ENCODE assay signal across 16 cellular contexts in the genomic region with DNA sequence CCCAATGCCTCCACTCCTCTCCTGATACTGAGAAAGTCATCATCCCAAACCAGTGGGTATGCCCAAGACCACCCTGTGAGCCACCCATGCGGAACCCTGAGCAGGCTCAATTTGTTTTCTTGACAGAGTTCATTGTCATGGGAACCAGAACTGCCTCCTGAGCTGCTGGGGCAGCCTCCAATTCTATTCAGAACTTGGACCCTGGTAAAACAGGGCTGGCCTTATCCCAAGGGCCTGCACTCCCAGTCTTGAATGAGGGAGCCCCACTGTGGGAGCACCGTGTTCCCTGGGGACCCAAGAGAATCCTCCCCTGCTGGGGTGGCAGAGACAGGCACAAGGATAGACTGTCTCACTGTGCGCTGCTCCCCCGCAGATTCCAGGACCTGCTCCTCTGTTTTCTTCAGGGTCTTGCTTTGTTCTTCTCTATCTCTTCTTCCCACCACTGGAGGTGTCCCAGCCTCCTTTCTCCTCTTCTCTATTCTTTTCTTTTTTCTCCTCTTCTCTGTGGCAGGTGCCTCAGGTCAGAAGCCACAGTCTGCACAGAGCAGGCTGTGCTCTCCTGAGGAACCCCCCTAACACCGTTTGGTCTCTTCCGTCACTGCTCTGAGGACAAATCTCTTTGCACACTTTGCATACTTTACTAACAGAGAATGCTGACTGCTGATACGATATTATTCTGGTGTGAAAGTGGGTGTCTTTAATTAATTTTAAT. TPM values are rescaled to one million over a fixed set of nuclear protein-coding genes. Genes with fewer than 3 reads are reported as not detected.
DNase-seq lines count a peak whose midpoint lies in the region; ATAC-seq and TF ChIP-seq lines count a peak whose summit lies in the region.
"Had no signal": no experiment of that assay in that cellular context is flagged by ENCODE, and none has a peak within 500 bp of the region (broad histone marks: within the 10 kb centered on the region; RNA-seq: fewer than 3 reads in every experiment).

No MANE protein-coding gene starts in this region.

- H3K36me3 ChIP-seq in Caco-2 (ENCODE audit: control insufficient read depth, insufficient read depth, low read length) (no peaks in the 10 kb centered on the region), ovary (no peaks in the 10 kb centered on the region)

- H3K9me3 ChIP-seq in Caco-2 (no peaks in the 10 kb centered on the region), ovary (no peaks in the 10 kb centered on the region)

- no peak for TF ChIP-seq POLR2A in ovary (IDR thresholded peaks at IDR 0.05)

- peaks cover 7% of the 10 kb centered on the region; the same call in 1 of the 2 replicates for H3K4me1 ChIP-seq in Caco-2
- no peaks in the 10 kb centered on the region for H3K4me1 ChIP-seq in ovary (ENCODE audit: insufficient read depth)

- no peaks in the 10 kb centered on the region for H3K9me3 Mint-ChIP-seq in Caco-2 (ENCODE audit: unreplicated experiment)
- H3K9me3 Mint-ChIP-seq in stimulated activated effector memory CD8-positive, alpha-beta T cell treated with anti-CD3 and anti-CD28 coated beads, Interleukin-12 subunit alpha, Interleukin-12 subunit beta, amount 100 ng/mL, for 72 hours = no peaks in the 10 kb centered on the region
- H3K9me3 Mint-ChIP-seq in activated T-cell treated with anti-CD3 and anti-CD28 coated beads, Interleukin-2, amount 50 U/mL, for 24 hours = no peaks in the 10 kb centered on the region
- no peaks in the 10 kb centered on the region for H3K9me3 Mint-ChIP-seq in activated CD8-positive, alpha-beta T cell treated with anti-CD3 and anti-CD28 coated beads, Interleukin-2, amount 10 ng/mL, durations not matched to agents 7 days and 5 days (ENCODE audit: insufficient read depth)

- peaks cover 2% of the 10 kb centered on the region for H3K27me3 Mint-ChIP-seq in Caco-2 (ENCODE audit: insufficient read depth, unreplicated experiment)
- peaks cover 3% of the 10 kb centered on the region for H3K27me3 Mint-ChIP-seq in activated T-cell treated with anti-CD3 and anti-CD28 coated beads, Interleukin-2, amount 50 U/mL, for 24 hours
- H3K27me3 Mint-ChIP-seq in activated CD8-positive, alpha-beta T cell treated with anti-CD3 and anti-CD28 coated beads, Interleukin-2, amount 10 ng/mL, durations not matched to agents 7 days and 5 days (ENCODE audit: low read depth) = peaks cover 9% of the 10 kb centered on the region

- H3K4me3 ChIP-seq in Caco-2 (ENCODE audit: low read depth, low read length) (no peak overlapping the region), ovary (no peak overlapping the region)

- WGBS in ovary, 3 donors = 68 to 79% (median 72%) methylated on average over 7 of the region's 7 CpGs

- H3K36me3 Mint-ChIP-seq in Caco-2 (ENCODE audit: insufficient read depth, unreplicated experiment) = peaks cover 6% of the 10 kb centered on the region
- peaks cover 6% of the 10 kb centered on the region for H3K36me3 Mint-ChIP-seq in stimulated activated effector memory CD8-positive, alpha-beta T cell treated with anti-CD3 and anti-CD28 coated beads, Interleukin-12 subunit alpha, Interleukin-12 subunit beta, amount 100 ng/mL, for 72 hours
- no peaks in the 10 kb centered on the region for H3K36me3 Mint-ChIP-seq in activated T-cell treated with anti-CD3 and anti-CD28 coated beads, Interleukin-2, amount 50 U/mL, for 24 hours (ENCODE audit: low read depth)
- H3K36me3 Mint-ChIP-seq in activated CD8-positive, alpha-beta T cell treated with anti-CD3 and anti-CD28 coated beads, Interleukin-2, amount 10 ng/mL, durations not matched to agents 7 days and 5 days (ENCODE audit: low read depth) = no peaks in the 10 kb centered on the region
- H3K36me3 Mint-ChIP-seq: CD4-positive, alpha-beta memory T cell had no signal

- CTCF ChIA-PET in Caco-2 (lab: Charles Lee) = no interaction called here
- CTCF ChIA-PET in activated CD8-positive, alpha-beta T cell treated with anti-CD3 and anti-CD28 coated beads, Interleukin-2, amount 10 ng/mL, durations not matched to agents 7 days and 5 days (lab: Charles Lee) = interaction anchor here (1.6 to 1.9 kb wide), 2 partner anchors 93 to 108 kb away, joined by 3 to 5 read pairs; no protein-coding TSS in a partner anchor

- intact Hi-C loops in Caco-2 (cut with micrococcal nuclease; ENCODE audit: unreplicated experiment) = no loop called here
- intact Hi-C loops in ovary (cut with DNase I) = no loop called here

- no peak for TF ChIP-seq EP300 in ovary (IDR thresholded peaks at IDR 0.05)

- H3K27ac ChIP-seq in caudate nucleus (ENCODE audit: low read depth, low read length) (peak overlapping the region; percentile 39), ovary (no peak overlapping the region)

- no peaks in the 10 kb centered on the region for H3K27me3 ChIP-seq in Caco-2 (replicated peaks; ENCODE audit: control insufficient read depth, insufficient read depth, low read length)
- H3K27me3 ChIP-seq in ovary = no peaks in the 10 kb centered on the region

- peaks cover 18% of the 10 kb centered on the region for H3K4me1 Mint-ChIP-seq in Caco-2 (ENCODE audit: low read depth, unreplicated experiment)
- peaks cover 9% of the 10 kb centered on the region for H3K4me1 Mint-ChIP-seq in stimulated activated effector memory CD8-positive, alpha-beta T cell treated with anti-CD3 and anti-CD28 coated beads, Interleukin-12 subunit alpha, Interleukin-12 subunit beta, amount 100 ng/mL, for 72 hours
- H3K4me1 Mint-ChIP-seq in activated T-cell treated with anti-CD3 and anti-CD28 coated beads, Interleukin-2, amount 50 U/mL, for 24 hours (ENCODE audit: low read depth) = peaks cover 9% of the 10 kb centered on the region
- peaks cover 12% of the 10 kb centered on the region for H3K4me1 Mint-ChIP-seq in activated CD8-positive, alpha-beta T cell treated with anti-CD3 and anti-CD28 coated beads, Interleukin-2, amount 10 ng/mL, durations not matched to agents 7 days and 5 days (ENCODE audit: low read depth)

- H3K27ac Mint-ChIP-seq in Caco-2 (ENCODE audit: unreplicated experiment) = peak overlapping the region; percentile 12
- H3K27ac Mint-ChIP-seq in stimulated activated effector memory CD8-positive, alpha-beta T cell treated with anti-CD3 and anti-CD28 coated beads, Interleukin-12 subunit alpha, Interleukin-12 subunit beta, amount 100 ng/mL, for 72 hours = no peak overlapping the region
- no peak overlapping the region for H3K27ac Mint-ChIP-seq in activated T-cell treated with anti-CD3 and anti-CD28 coated beads, Interleukin-2, amount 50 U/mL, for 24 hours
- H3K27ac Mint-ChIP-seq in activated CD8-positive, alpha-beta T cell treated with anti-CD3 and anti-CD28 coated beads, Interleukin-2, amount 10 ng/mL, durations not matched to agents 7 days and 5 days = no peak overlapping the region

- TF ChIP-seq CTCF in Caco-2 (IDR thresholded peaks at IDR 0.05; ENCODE audit: insufficient read depth in 1 of 2, low read depth in 1 of 2, low read length in 1 of 2, severe bottlenecking in 1 of 2, unreplicated experiment in 1 of 2) = no peak
- TF ChIP-seq CTCF in ovary (IDR thresholded peaks at IDR 0.05) = no peak

- ATAC-seq in stimulated activated effector memory CD8-positive, alpha-beta T cell treated with anti-CD3 and anti-CD28 coated beads, Interleukin-12 subunit alpha, Interleukin-12 subunit beta, amount 100 ng/mL, for 72 hours = peak; percentile 13
- ATAC-seq in activated CD8-positive, alpha-beta T cell treated with anti-CD3 and anti-CD28 coated beads, Interleukin-2, amount 10 ng/mL, durations not matched to agents 7 days and 5 days = no peak
- ATAC-seq: Panc1 had no signal

- DNase-seq in Caco-2 = no peak
- DNase-seq in caudate nucleus (lab: John Stamatoyannopoulos, UW) = peak in 18 of 61 donors; percentile 1 to 73 (median 22)
- peak; percentile 51 for DNase-seq in midbrain (lab: John Stamatoyannopoulos, UW)
- DNase-seq in stimulated activated effector memory CD8-positive, alpha-beta T cell treated with anti-CD3 and anti-CD28 coated beads, Interleukin-12 subunit alpha, Interleukin-12 subunit beta, amount 100 ng/mL, for 72 hours (ENCODE audit: low spot score in 2 of 2) = no peak
- DNase-seq in activated T-cell treated with anti-CD3 and anti-CD28 coated beads, Interleukin-2, amount 50 U/mL, for 24 hours = no peak
- DNase-seq in activated CD8-positive, alpha-beta T cell treated with anti-CD3 and anti-CD28 coated beads, Interleukin-2, amount 10 ng/mL, durations not matched to agents 7 days and 5 days = no peak
- DNase-seq in ovary = no peak
- DNase-seq in NCI-H2196 treated with DMSO at 0.1 percent for 48 hours (lab: John Stamatoyannopoulos, UW; ENCODE audit: unreplicated experiment) = no peak
- DNase-seq: CD4-positive, alpha-beta memory T cell; GF-D8; KG1; NCI-H1048; NCI-H2107; NCI-H69; Right ventricle myocardium superior had no signal

- POLR2A ChIA-PET in Caco-2 (lab: Charles Lee) = no interaction called here
- POLR2A ChIA-PET in activated CD8-positive, alpha-beta T cell treated with anti-CD3 and anti-CD28 coated beads, Interleukin-2, amount 10 ng/mL, durations not matched to agents 7 days and 5 days (lab: Charles Lee) = no interaction called here

- BruUV-seq in Caco-2 (replicated peaks; lab: Mats Ljungman, UMichigan) = no TSS peak

- no peak overlapping the region for H3K4me3 Mint-ChIP-seq in Caco-2 (ENCODE audit: unreplicated experiment)
- no peak overlapping the region for H3K4me3 Mint-ChIP-seq in stimulated activated effector memory CD8-positive, alpha-beta T cell treated with anti-CD3 and anti-CD28 coated beads, Interleukin-12 subunit alpha, Interleukin-12 subunit beta, amount 100 ng/mL, for 72 hours
- H3K4me3 Mint-ChIP-seq in activated T-cell treated with anti-CD3 and anti-CD28 coated beads, Interleukin-2, amount 50 U/mL, for 24 hours = no peak overlapping the region
- no peak overlapping the region for H3K4me3 Mint-ChIP-seq in activated CD8-positive, alpha-beta T cell treated with anti-CD3 and anti-CD28 coated beads, Interleukin-2, amount 10 ng/mL, durations not matched to agents 7 days and 5 days
- H3K4me3 Mint-ChIP-seq: CD4-positive, alpha-beta memory T cell had no signal

RNA-seq across cellular contexts. Expression of a gene that starts 31.3 kb away (rescaled TPM):
- total RNA-seq in Caco-2 (2022) = 45.4 and 54.6 TPM in 2 replicates
- total RNA-seq in activated CD8-positive, alpha-beta T cell treated with anti-CD3 and anti-CD28 coated beads, Interleukin-2, amount 10 ng/mL, durations not matched to agents 7 days and 5 days = 10 to 100 TPM; 12.6 to 13.1 TPM
- 10 to 100 TPM; 27.8 to 89.4 (median 38.3) TPM for total RNA-seq in ovary
- polyA plus RNA-seq in ovary = 10 to 100 TPM; 25.8 to 27.7 TPM
